Comparison of ENCODE assay signal across 20 cellular contexts in the genomic region with DNA sequence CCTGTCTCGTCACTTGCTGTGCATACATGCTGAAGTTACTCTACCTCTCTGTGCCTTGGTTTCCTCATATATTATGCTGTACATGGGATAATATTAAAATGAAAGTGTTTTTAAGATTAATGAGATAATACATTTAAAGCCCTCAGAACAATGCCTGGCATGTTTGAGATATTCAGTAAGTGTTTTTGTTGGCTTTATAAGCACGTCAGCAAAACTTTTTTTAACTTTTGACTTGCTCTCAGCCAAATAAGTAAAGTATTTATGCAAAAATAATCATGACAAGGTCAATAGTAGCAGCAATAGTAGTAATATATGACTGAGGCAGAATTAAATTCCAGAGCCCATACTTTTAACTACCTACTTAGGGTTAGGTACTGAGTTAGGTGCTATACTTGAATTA. TPM values are rescaled to one million over a fixed set of nuclear protein-coding genes. Genes with fewer than 3 reads are reported as not detected.
DNase-seq lines count a peak whose midpoint lies in the region; ATAC-seq and TF ChIP-seq lines count a peak whose summit lies in the region.
"Had no signal": no experiment of that assay in that cellular context is flagged by ENCODE, and none has a peak within 500 bp of the region (broad histone marks: within the 10 kb centered on the region; RNA-seq: fewer than 3 reads in every experiment).

No MANE protein-coding gene starts in this region.

- no peak overlapping the region for H3K4me3 Mint-ChIP-seq in HFFc6
- H3K4me3 Mint-ChIP-seq: CD14-positive monocyte; CD4-positive, alpha-beta memory T cell; H9; IgD-negative memory B cell had no signal

- H3K9ac ChIP-seq in SK-N-SH: no peak overlapping the region
- H3K9ac ChIP-seq: BLaER1 had no signal

- H3K36me3 ChIP-seq in SK-N-SH (replicated peaks in 1 of 2; ENCODE audit: control insufficient read depth in 1 of 2, insufficient read depth in 2 of 2, low read length in 1 of 2): no peaks in the 10 kb centered on the region
- no peaks in the 10 kb centered on the region for H3K36me3 ChIP-seq in esophagus muscularis mucosa
- H3K36me3 ChIP-seq in tibial artery: no peaks in the 10 kb centered on the region
- H3K36me3 ChIP-seq: BLaER1 had no signal

- POLR2A ChIA-PET in SK-N-SH (lab: Yijun Ruan, JAX): no interaction called here

- intact Hi-C loops in esophagus muscularis mucosa (cut with DNase I) (no loop called here), tibial artery (cut with DNase I; ENCODE audit: low total_unique reads) (no loop called here)

- CTCF ChIA-PET in SK-N-SH (lab: Yijun Ruan, JAX): interaction anchor here (1.1 to 1.8 kb wide), 2 partner anchors 11 to 94 kb away, joined by 4 to 7 read pairs; no protein-coding TSS in a partner anchor

- no peaks in the 10 kb centered on the region for H3K79me2 ChIP-seq in SK-N-SH (ENCODE audit: insufficient read depth)

- H3K27me3 ChIP-seq in SK-N-SH (ENCODE audit: insufficient read depth) (no peaks in the 10 kb centered on the region), esophagus muscularis mucosa (no peaks in the 10 kb centered on the region), tibial artery (no peaks in the 10 kb centered on the region)
- H3K27me3 ChIP-seq: BLaER1 had no signal

- TF ChIP-seq CTCF in SK-N-SH (IDR thresholded peaks at IDR 0.05): no peak
- TF ChIP-seq CTCF in HFFc6 (IDR thresholded peaks at IDR 0.05): no peak
- no peak for TF ChIP-seq CTCF in esophagus muscularis mucosa (IDR thresholded peaks at IDR 0.05)
- no peak for TF ChIP-seq CTCF in tibial artery (IDR thresholded peaks at IDR 0.05)

- H3K9me3 Mint-ChIP-seq in HFFc6: no peaks in the 10 kb centered on the region
- H3K9me3 Mint-ChIP-seq: CD14-positive monocyte; CD4-positive, alpha-beta memory T cell; H9; IgD-negative memory B cell had no signal

- H3F3A ChIP-seq in SK-N-SH (replicated peaks; ENCODE audit: insufficient read depth): no peaks in the 10 kb centered on the region

- TF ChIP-seq EP300 in SK-N-SH (IDR thresholded peaks at IDR 0.05; ENCODE audit: borderline replicate concordance in 1 of 2, low read depth in 1 of 2, low read length in 1 of 2): no peak
- no peak for TF ChIP-seq EP300 in esophagus muscularis mucosa (IDR thresholded peaks at IDR 0.05)

- H3K27ac ChIP-seq in SK-N-SH (ENCODE audit: low read depth in 2 of 2, low read length in 1 of 2) (no peak overlapping the region), esophagus muscularis mucosa (replicated peaks in 1 of 4) (no peak overlapping the region), tibial artery (peak overlapping the region; percentile 37 to 62)
- H3K27ac ChIP-seq: 22Rv1, A549, BLaER1 had no signal

- TF ChIP-seq POLR2A in esophagus muscularis mucosa (IDR thresholded peaks at IDR 0.05; ENCODE audit: low read depth): no peak

- no peak for DNase-seq in SK-N-SH
- no peak for DNase-seq in HFFc6
- peak; percentile 17 for DNase-seq in esophagus muscularis mucosa (ENCODE audit: extremely low spot score)
- no peak for DNase-seq in tibial artery
- no peak for DNase-seq in OCI-M1 (lab: John Stamatoyannopoulos, UW)
- DNase-seq in DMS79 treated with DMSO at 0.1 percent for 48 hours (lab: John Stamatoyannopoulos, UW): no peak
- DNase-seq: CD4-positive, alpha-beta memory T cell; DMS153; DMS79; EL; H9 had no signal

- no peaks in the 10 kb centered on the region for H3K9me2 ChIP-seq in SK-N-SH

- ATAC-seq in SK-N-SH treated with all-trans-retinoic acid at 6 μM for 48 hours: no peak
- ATAC-seq: A549, GM12878, HepG2 had no signal

- H3K27me3 Mint-ChIP-seq in HFFc6 (ENCODE audit: insufficient read depth): peaks cover 9% of the 10 kb centered on the region
- H3K27me3 Mint-ChIP-seq: CD4-positive, alpha-beta memory T cell had no signal

- no peak overlapping the region for H3K4me3 ChIP-seq in SK-N-SH (ENCODE audit: low read depth in 2 of 2, low read length in 1 of 2)
- no peak overlapping the region for H3K4me3 ChIP-seq in esophagus muscularis mucosa
- H3K4me3 ChIP-seq in tibial artery: no peak overlapping the region
- H3K4me3 ChIP-seq: A549, BLaER1, GM12878 had no signal

- no peaks in the 10 kb centered on the region for H3K36me3 Mint-ChIP-seq in HFFc6 (ENCODE audit: low read depth)
- H3K36me3 Mint-ChIP-seq: CD14-positive monocyte; CD4-positive, alpha-beta memory T cell; IgD-negative memory B cell had no signal

- H3K27ac Mint-ChIP-seq in HFFc6: peak overlapping the region; percentile 23; the same call in 1 of the 2 replicates
- H3K27ac Mint-ChIP-seq: CD14-positive monocyte; CD4-positive, alpha-beta memory T cell; H9; IgD-negative memory B cell had no signal

- 53% methylated on average over 1 of the region's 2 CpGs for WGBS in SK-N-SH (ENCODE audit: low lambda C conversion rate)
- 58% methylated on average over 2 of the region's 2 CpGs for WGBS in esophagus muscularis mucosa

- H3K4me1 Mint-ChIP-seq in HFFc6 (ENCODE audit: low read depth): peaks cover 20% of the 10 kb centered on the region; the same call in 1 of the 2 replicates
- H3K4me1 Mint-ChIP-seq: CD14-positive monocyte; CD4-positive, alpha-beta memory T cell; IgD-negative memory B cell had no signal

- no peak overlapping the region for H2AFZ ChIP-seq in SK-N-SH (ENCODE audit: low read depth)

- peaks cover 0 to 3% of the 10 kb centered on the region in 2 experiments; a peak in 1 of 4 replicates for H3K4me1 ChIP-seq in SK-N-SH (ENCODE audit: control insufficient read depth in 1 of 2, insufficient read depth in 2 of 2, low read depth in 1 of 2, low read length in 1 of 2)
- H3K4me1 ChIP-seq in esophagus muscularis mucosa: peaks cover 8 to 40% (median 24%) of the 10 kb centered on the region in 4 donors
- peaks cover 0 to 75% (median 34%) of the 10 kb centered on the region in 4 donors for H3K4me1 ChIP-seq in tibial artery
- H3K4me1 ChIP-seq: BLaER1 had no signal

- H3K4me2 ChIP-seq in SK-N-SH: no peak overlapping the region
- H3K4me2 ChIP-seq: A549, BLaER1 had no signal

- H4K20me1 ChIP-seq in SK-N-SH (ENCODE audit: insufficient read depth): no peaks in the 10 kb centered on the region
- H4K20me1 ChIP-seq: BLaER1 had no signal

- H3K9me3 ChIP-seq in SK-N-SH (no peaks in the 10 kb centered on the region), esophagus muscularis mucosa (no peaks in the 10 kb centered on the region), tibial artery (no peaks in the 10 kb centered on the region)
- H3K9me3 ChIP-seq: A549, BLaER1 had no signal

- TF ChIP-seq RAD21 in SK-N-SH (IDR thresholded peaks at IDR 0.05; ENCODE audit: low read length): no peak

TF ChIP-seq in SK-N-SH treated with all-trans-retinoic acid at 6 μM for 48 hours, 23 proteins besides CTCF, POLR2A, EP300 and RAD21:
- TF ChIP-seq ISL1 (CRISPR knock-in tag; IDR thresholded peaks at IDR 0.05) (peak; percentile 55), RARB (CRISPR knock-in tag; IDR thresholded peaks at IDR 0.05) (no peak)

TF ChIP-seq in SK-N-SH, 30 proteins besides CTCF, POLR2A, EP300 and RAD21 (continues in another document):
- TF ChIP-seq, protein P1, sequence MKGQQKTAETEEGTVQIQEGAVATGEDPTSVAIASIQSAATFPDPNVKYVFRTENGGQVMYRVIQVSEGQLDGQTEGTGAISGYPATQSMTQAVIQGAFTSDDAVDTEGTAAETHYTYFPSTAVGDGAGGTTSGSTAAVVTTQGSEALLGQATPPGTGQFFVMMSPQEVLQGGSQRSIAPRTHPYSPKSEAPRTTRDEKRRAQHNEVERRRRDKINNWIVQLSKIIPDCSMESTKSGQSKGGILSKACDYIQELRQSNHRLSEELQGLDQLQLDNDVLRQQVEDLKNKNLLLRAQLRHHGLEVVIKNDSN (IDR thresholded peaks at IDR 0.05; ENCODE audit: borderline replicate concordance, low read depth): no peak
- TF ChIP-seq TCF12 (IDR thresholded peaks at IDR 0.05) (no peak), MEF2A (IDR thresholded peaks at IDR 0.05; ENCODE audit: borderline replicate concordance, low read depth) (no peak), SMC3 (IDR thresholded peaks at IDR 0.05; ENCODE audit: low read depth, low read length) (no peak), FOXJ3 (CRISPR knock-in tag; IDR thresholded peaks at IDR 0.05) (no peak), YY1 (IDR thresholded peaks at IDR 0.05; ENCODE audit: low read depth) (no peak), PBX3 (IDR thresholded peaks at IDR 0.05) (no peak), SIN3A (IDR thresholded peaks at IDR 0.05; ENCODE audit: borderline replicate concordance, low read depth, low read length) (no peak), MXI1 (IDR thresholded peaks at IDR 0.05; ENCODE audit: low read depth, low read length) (no peak), TAF1 (IDR thresholded peaks at IDR 0.05; ENCODE audit: borderline replicate concordance, low read depth, low read length) (no peak), POLR2AphosphoS5 (IDR thresholded peaks at IDR 0.05; ENCODE audit: low read depth, low read length) (no peak)
- TF ChIP-seq, protein P2, sequence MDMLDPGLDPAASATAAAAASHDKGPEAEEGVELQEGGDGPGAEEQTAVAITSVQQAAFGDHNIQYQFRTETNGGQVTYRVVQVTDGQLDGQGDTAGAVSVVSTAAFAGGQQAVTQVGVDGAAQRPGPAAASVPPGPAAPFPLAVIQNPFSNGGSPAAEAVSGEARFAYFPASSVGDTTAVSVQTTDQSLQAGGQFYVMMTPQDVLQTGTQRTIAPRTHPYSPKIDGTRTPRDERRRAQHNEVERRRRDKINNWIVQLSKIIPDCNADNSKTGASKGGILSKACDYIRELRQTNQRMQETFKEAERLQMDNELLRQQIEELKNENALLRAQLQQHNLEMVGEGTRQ (IDR thresholded peaks at IDR 0.05; ENCODE audit: borderline replicate concordance, low read depth, low read length): no peak

RNA-seq across cellular contexts. Expression of gene LIMCH1, which starts 29.2 kb away (rescaled TPM):
- polyA plus RNA-seq in SK-N-SH (2012; rRNA removed): 1.2 and 1.3 TPM in 2 replicates
- 0.82 and 1.2 TPM in 2 replicates for polyA plus RNA-seq in SK-N-SH (2012; cell fraction: cytosol; rRNA removed)
- 4.3 and 6.5 TPM in 2 replicates for polyA plus RNA-seq in SK-N-SH (2012; cell fraction: nucleus; rRNA removed)
- total RNA-seq in HFFc6 (2021; fragmentation: NEBNext Ultra II Directional; extraction: Animal tissue kit (Norgen Biotek cat#: 25700)): 100 to 1,000 TPM in 4 of 6 experiments, 10 to 100 TPM in 2; 14.4 to 236 (median 205) TPM
- total RNA-seq in esophagus muscularis mucosa: 100 to 1,000 TPM in 1 of 4 donors, 10 to 100 TPM in 3; 49.0 to 101 (median 72.1) TPM
- total RNA-seq: CD4-positive, alpha-beta memory T cell; G401; HepG2 had no signal
- polyA plus RNA-seq: CD4-positive, alpha-beta memory T cell; IgD-negative memory B cell had no signal

Comparison
In these comparisons a context has a peak if more than half of its experiments do, and no peak if none do; other contexts are left out.
1. H3K27ac ChIP-seq: peak in tibial artery (2 of 2); none in SK-N-SH (0 of 2) and esophagus muscularis mucosa (0 of 4).